In the genomic region with DNA sequence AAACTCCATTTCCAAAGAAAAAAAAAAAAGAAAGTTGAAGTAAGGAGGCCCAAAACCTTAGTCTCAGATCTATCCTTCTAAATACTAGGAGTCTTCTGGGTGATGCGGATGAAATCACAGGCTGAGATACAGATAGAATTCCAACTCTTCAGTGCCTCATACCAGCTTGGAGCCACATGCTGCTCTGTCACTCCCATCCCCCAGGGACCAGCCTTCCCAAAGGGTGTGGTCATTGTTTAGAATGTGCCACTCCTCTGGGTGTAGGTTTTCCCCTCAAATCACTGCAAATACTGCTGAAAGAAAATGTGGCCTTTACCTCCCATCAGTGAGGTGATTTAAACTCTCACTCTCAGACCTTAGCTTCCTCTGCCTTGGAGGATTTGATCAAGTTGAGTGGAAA, we compare ENCODE assay signal across 25 cellular contexts.
DNase-seq lines count a peak whose midpoint lies in the region; ATAC-seq and TF ChIP-seq lines count a peak whose summit lies in the region.
"Had no signal": no experiment of that assay in that cellular context is flagged by ENCODE, and none has a peak within 500 bp of the region (broad histone marks: within the 10 kb centered on the region; RNA-seq: fewer than 3 reads in every experiment).

No MANE protein-coding gene starts in this region.

- no peak for ATAC-seq in stimulated activated naive CD8-positive, alpha-beta T cell treated with anti-CD3 and anti-CD28 coated beads, Interleukin-15, Interleukin-2, amounts not matched to agents 100 U/mL and 50 U/mL, for 24 hours
- no peak for ATAC-seq in GM21390 (IDR thresholded peaks at IDR 0.05; ENCODE audit: unreplicated experiment)
- ATAC-seq: stimulated activated memory B cell treated with anti-CD40 and anti-IgM and Interleukin-4, amounts not matched to agents 10 μg/mL and 1 μg/mL and 100 μg/mL, for 72 hours had no signal

- no peak for DNase-seq in stimulated activated naive CD8-positive, alpha-beta T cell treated with anti-CD3 and anti-CD28 coated beads, Interleukin-15, Interleukin-2, amounts not matched to agents 100 U/mL and 50 U/mL, for 24 hours
- DNase-seq in NCI-H69 (lab: John Stamatoyannopoulos, UW) (peak; percentile 4), esophagus muscularis mucosa (ENCODE audit: extremely low spot score) (peak; percentile 31), epidermal melanocyte (ENCODE audit: insufficient read length, low spot score) (no peak), NK-92 (lab: John Stamatoyannopoulos, UW; ENCODE audit: unreplicated experiment) (no peak), superior temporal gyrus (ENCODE audit: extremely low spot score) (no peak)
- DNase-seq: activated CD4-positive, alpha-beta T cell treated with anti-CD3 and anti-CD28 coated beads, Interleukin-2, amount 50 U/mL, for 4 hours; activated naive CD4-positive, alpha-beta T cell treated with anti-CD3 and anti-CD28 coated beads, Interleukin-2, amount 10 ng/mL, durations not matched to agents 7 days and 5 days; cortex of kidney; DMS79; GOT3; KG1; left ventricle myocardium inferior; NCI-H1092 treated with DMSO at 0.1 percent for 48 hours; nucleus accumbens; SHP77; stimulated activated CD4-positive, alpha-beta T cell treated with anti-CD3 and anti-CD28 coated beads, Interleukin-15, amount 100 ng/mL, for 24 hours; T-helper 1 cell had no signal

- TF ChIP-seq POLR2A in esophagus muscularis mucosa (IDR thresholded peaks at IDR 0.05; ENCODE audit: low read depth), result no peak

- no peak overlapping the region for H3K4me3 Mint-ChIP-seq in stimulated activated naive CD8-positive, alpha-beta T cell treated with anti-CD3 and anti-CD28 coated beads, Interleukin-15, Interleukin-2, amounts not matched to agents 100 ng/mL and 50 ng/mL, for 24 hours
- H3K4me3 Mint-ChIP-seq: activated naive CD4-positive, alpha-beta T cell treated with anti-CD3 and anti-CD28 coated beads, Interleukin-2, amount 10 ng/mL, durations not matched to agents 7 days and 5 days; CD14-positive monocyte; stimulated activated memory B cell treated with anti-CD40 and anti-IgM and Interleukin-4, amounts not matched to agents 10 μg/mL and 1 μg/mL and 100 μg/mL, for 72 hours had no signal

- intact Hi-C loops in esophagus muscularis mucosa (cut with DNase I), result no loop called here

- H3K27me3 Mint-ChIP-seq in stimulated activated naive CD8-positive, alpha-beta T cell treated with anti-CD3 and anti-CD28 coated beads, Interleukin-15, Interleukin-2, amounts not matched to agents 100 ng/mL and 50 ng/mL, for 24 hours, result peaks cover 3% of the 10 kb centered on the region
- H3K27me3 Mint-ChIP-seq: activated naive CD4-positive, alpha-beta T cell treated with anti-CD3 and anti-CD28 coated beads, Interleukin-2, amount 10 ng/mL, durations not matched to agents 7 days and 5 days had no signal

- TF ChIP-seq CTCF in esophagus muscularis mucosa (IDR thresholded peaks at IDR 0.05), result no peak

- H3K4me1 ChIP-seq in esophagus muscularis mucosa, result peaks cover 0 to 9% (median 0%) of the 10 kb centered on the region in 4 donors
- H3K4me1 ChIP-seq: right atrium auricular region had no signal

- peaks cover 7% of the 10 kb centered on the region for H3K4me1 Mint-ChIP-seq in stimulated activated naive CD8-positive, alpha-beta T cell treated with anti-CD3 and anti-CD28 coated beads, Interleukin-15, Interleukin-2, amounts not matched to agents 100 ng/mL and 50 ng/mL, for 24 hours (ENCODE audit: low read depth)
- H3K4me1 Mint-ChIP-seq: CD14-positive monocyte; stimulated activated memory B cell treated with anti-CD40 and anti-IgM and Interleukin-4, amounts not matched to agents 10 μg/mL and 1 μg/mL and 100 μg/mL, for 72 hours had no signal

- no peaks in the 10 kb centered on the region for H3K27me3 ChIP-seq in esophagus muscularis mucosa
- H3K27me3 ChIP-seq: right atrium auricular region, tibial nerve had no signal

- H3K9me3 ChIP-seq in esophagus muscularis mucosa, result no peaks in the 10 kb centered on the region
- H3K9me3 ChIP-seq: left ventricle myocardium inferior, right atrium auricular region, tibial nerve had no signal

- peak overlapping the region; percentile 40 for H3K27ac Mint-ChIP-seq in stimulated activated naive CD8-positive, alpha-beta T cell treated with anti-CD3 and anti-CD28 coated beads, Interleukin-15, Interleukin-2, amounts not matched to agents 100 ng/mL and 50 ng/mL, for 24 hours
- H3K27ac Mint-ChIP-seq: activated naive CD4-positive, alpha-beta T cell treated with anti-CD3 and anti-CD28 coated beads, Interleukin-2, amount 10 ng/mL, durations not matched to agents 7 days and 5 days; stimulated activated memory B cell treated with anti-CD40 and anti-IgM and Interleukin-4, amounts not matched to agents 10 μg/mL and 1 μg/mL and 100 μg/mL, for 72 hours had no signal

- H3K4me3 ChIP-seq in esophagus muscularis mucosa, result no peak overlapping the region
- H3K4me3 ChIP-seq: left ventricle myocardium inferior, right atrium auricular region, tibial nerve had no signal

- H3K36me3 Mint-ChIP-seq in stimulated activated naive CD8-positive, alpha-beta T cell treated with anti-CD3 and anti-CD28 coated beads, Interleukin-15, Interleukin-2, amounts not matched to agents 100 ng/mL and 50 ng/mL, for 24 hours (ENCODE audit: low read depth), result no peaks in the 10 kb centered on the region
- H3K36me3 Mint-ChIP-seq: CD14-positive monocyte; stimulated activated memory B cell treated with anti-CD40 and anti-IgM and Interleukin-4, amounts not matched to agents 10 μg/mL and 1 μg/mL and 100 μg/mL, for 72 hours had no signal

- no peak overlapping the region for H3K27ac ChIP-seq in esophagus muscularis mucosa (replicated peaks in 1 of 4)
- H3K27ac ChIP-seq: left ventricle myocardium inferior, right atrium auricular region, tibial nerve, VCaP had no signal

- WGBS in esophagus muscularis mucosa, result 90% methylated on average over 1 of the region's 1 CpG

- no peaks in the 10 kb centered on the region for H3K36me3 ChIP-seq in esophagus muscularis mucosa
- H3K36me3 ChIP-seq: left ventricle myocardium inferior, right atrium auricular region, tibial nerve had no signal

- TF ChIP-seq EP300 in esophagus muscularis mucosa (IDR thresholded peaks at IDR 0.05), result no peak

- no peaks in the 10 kb centered on the region for H3K9me3 Mint-ChIP-seq in stimulated activated naive CD8-positive, alpha-beta T cell treated with anti-CD3 and anti-CD28 coated beads, Interleukin-15, Interleukin-2, amounts not matched to agents 100 ng/mL and 50 ng/mL, for 24 hours
- H3K9me3 Mint-ChIP-seq: activated naive CD4-positive, alpha-beta T cell treated with anti-CD3 and anti-CD28 coated beads, Interleukin-2, amount 10 ng/mL, durations not matched to agents 7 days and 5 days; stimulated activated memory B cell treated with anti-CD40 and anti-IgM and Interleukin-4, amounts not matched to agents 10 μg/mL and 1 μg/mL and 100 μg/mL, for 72 hours had no signal

Comparison
In these comparisons a context has a peak if more than half of its experiments do, and no peak if none do; other contexts are left out.
1. DNase-seq: peak in NCI-H69 (single experiment) and esophagus muscularis mucosa (single experiment); none in stimulated activated naive CD8-positive, alpha-beta T cell treated with anti-CD3 and anti-CD28 coated beads, Interleukin-15, Interleukin-2, amounts not matched to agents 100 U/mL and 50 U/mL, for 24 hours (single experiment), epidermal melanocyte (single experiment), NK-92 (single experiment) and superior temporal gyrus (single experiment).